1 cellular context compared by ENCODE assay signal in the genomic region with DNA sequence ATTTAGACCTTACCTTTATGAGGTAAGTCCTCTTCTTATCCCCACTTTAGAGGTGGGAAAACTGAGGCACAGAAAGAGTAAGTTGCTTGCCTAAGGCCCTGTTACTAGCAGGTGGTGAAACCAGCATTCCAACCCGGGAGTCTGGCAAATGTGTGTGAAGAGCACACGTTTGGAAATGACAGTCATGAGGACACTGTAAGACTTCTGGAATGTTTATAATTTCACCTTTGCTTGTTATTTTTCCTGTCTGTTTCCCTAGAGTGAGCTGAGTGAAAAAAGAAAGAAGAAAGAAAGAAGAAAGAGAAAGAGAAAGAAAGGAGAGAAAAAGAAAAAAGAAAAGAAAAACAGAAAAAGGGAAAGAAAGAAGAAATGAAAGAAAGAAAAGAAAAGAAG.
A peak's percentile ranks its signal among the peaks of the same experiment; 100 is the strongest.
TF ChIP-seq lines count a peak whose summit lies in the region.

No MANE protein-coding gene starts in this region.

TF ChIP-seq in H1, 55 proteins besides CTCF, POLR2A, EP300 and RAD21:
- TF ChIP-seq HDAC2 (IDR thresholded peaks at IDR 0.05; ENCODE audit: borderline replicate concordance in 1 of 2, low read depth in 2 of 2, low read length in 2 of 2), result peak in 1 of 2 experiments; percentile 91; a peak in 1 of 4 replicates
- TF ChIP-seq KDM1A (IDR thresholded peaks at IDR 0.05; ENCODE audit: borderline replicate concordance, low read length), result peak; percentile 96
- no peak for TF ChIP-seq ASH2L (IDR thresholded peaks at IDR 0.05; ENCODE audit: low read length)
- no peak for TF ChIP-seq RBBP5 (IDR thresholded peaks at IDR 0.05; ENCODE audit: borderline replicate concordance, low read depth, low read length)
